ENCODE assay signal across 15 cellular contexts in the genomic region with DNA sequence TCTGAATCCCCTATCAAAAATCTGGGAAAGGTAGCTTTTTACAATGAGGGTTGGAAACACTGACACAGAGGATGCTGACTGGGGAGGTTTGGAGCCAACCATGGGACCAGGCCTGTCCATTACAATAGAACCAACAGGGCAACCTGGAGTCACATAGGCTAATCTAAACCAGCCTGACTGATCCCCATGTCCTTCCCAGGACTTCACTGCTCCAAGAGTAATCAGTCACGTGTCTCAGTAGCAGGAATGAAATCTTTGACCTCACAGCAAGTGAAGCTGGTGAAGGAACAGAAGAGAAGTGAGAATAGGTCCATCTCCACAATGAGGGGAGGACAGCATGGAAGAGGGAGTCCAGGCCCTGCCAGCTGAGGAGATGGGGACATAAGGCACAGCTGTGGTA. TPM values are rescaled to one million over a fixed set of nuclear protein-coding genes. Genes with fewer than 3 reads are reported as not detected.
DNase-seq lines count a peak whose midpoint lies in the region; ATAC-seq and TF ChIP-seq lines count a peak whose summit lies in the region.
"Had no signal": no experiment of that assay in that cellular context is flagged by ENCODE, and none has a peak within 500 bp of the region (broad histone marks: within the 10 kb centered on the region; RNA-seq: fewer than 3 reads in every experiment).

No MANE protein-coding gene starts in this region.

- no peak for DNase-seq in left ventricle myocardium inferior
- no peak for DNase-seq in heart left ventricle
- no peak for DNase-seq in osteoblast (ENCODE audit: insufficient read length, low spot score, missing footprints)
- no peak for DNase-seq in natural killer cell
- DNase-seq in NCI-H2171 treated with DMSO at 0.1 percent for 48 hours (lab: John Stamatoyannopoulos, UW), result no peak
- DNase-seq: ACHN; CD4-positive, alpha-beta memory T cell; HCEC 1CT; NCI-H1048; NCI-H2107; NCI-H345; NCI-H69 had no signal

- no peaks in the 10 kb centered on the region for H3K27me3 ChIP-seq in left ventricle myocardium inferior (ENCODE audit: low read depth)
- H3K27me3 ChIP-seq in heart left ventricle, result no peaks in the 10 kb centered on the region
- no peaks in the 10 kb centered on the region for H3K27me3 ChIP-seq in osteoblast (ENCODE audit: insufficient read depth, low read length)

- H3K4me1 ChIP-seq in left ventricle myocardium inferior, result peaks cover 55% of the 10 kb centered on the region
- H3K4me1 ChIP-seq in heart left ventricle, result peaks cover 0 to 82% (median 32%) of the 10 kb centered on the region in 12 donors
- H3K4me1 ChIP-seq in osteoblast (ENCODE audit: insufficient read depth, low read length), result peaks cover 35% of the 10 kb centered on the region

- no peaks in the 10 kb centered on the region for H3K9me3 Mint-ChIP-seq in natural killer cell
- H3K9me3 Mint-ChIP-seq: CD4-positive, alpha-beta memory T cell had no signal

- no peak overlapping the region for H3K27ac Mint-ChIP-seq in natural killer cell

- TF ChIP-seq CTCF in left ventricle myocardium inferior (IDR thresholded peaks at IDR 0.05; ENCODE audit: borderline replicate concordance), result no peak
- no peak for TF ChIP-seq CTCF in heart left ventricle (IDR thresholded peaks at IDR 0.05)
- TF ChIP-seq CTCF in osteoblast (IDR thresholded peaks at IDR 0.05; ENCODE audit: extremely low read depth, low read depth, low read length), result no peak
- no peak for TF ChIP-seq CTCF in natural killer cell (IDR thresholded peaks at IDR 0.05)

- TF ChIP-seq POLR2A in heart left ventricle (IDR thresholded peaks at IDR 0.05), result no peak

- H3K4me3 ChIP-seq in left ventricle myocardium inferior (no peak overlapping the region), heart left ventricle (no peak overlapping the region), osteoblast (ENCODE audit: insufficient read depth, low read length) (no peak overlapping the region)

- no peaks in the 10 kb centered on the region for H4K20me1 ChIP-seq in osteoblast (ENCODE audit: insufficient read depth, low read length)

- H3K4me3 Mint-ChIP-seq in natural killer cell, result no peak overlapping the region
- H3K4me3 Mint-ChIP-seq: CD4-positive, alpha-beta memory T cell had no signal

- H3K9me3 ChIP-seq in left ventricle myocardium inferior (replicated peaks), result no peaks in the 10 kb centered on the region
- H3K9me3 ChIP-seq in heart left ventricle, result no peaks in the 10 kb centered on the region
- H3K9me3 ChIP-seq in osteoblast (ENCODE audit: low read depth, low read length), result no peaks in the 10 kb centered on the region

- H3K27ac ChIP-seq in left ventricle myocardium inferior (replicated peaks), result peak overlapping the region; percentile 95
- peak overlapping the region in 1 of 12 donors; percentile 87 for H3K27ac ChIP-seq in heart left ventricle
- peak overlapping the region; percentile 69 for H3K27ac ChIP-seq in angular gyrus (ENCODE audit: low read depth, low read length)
- H3K27ac ChIP-seq in osteoblast (ENCODE audit: low read depth, low read length), result no peak overlapping the region
- peak overlapping the region; percentile 71 for H3K27ac ChIP-seq in temporal lobe (ENCODE audit: low read depth, low read length)
- H3K27ac ChIP-seq: RWPE1 had no signal

- intact Hi-C loops in left ventricle myocardium inferior (cut with micrococcal nuclease) (no loop called here), heart left ventricle (cut with DNase I) (loop anchor here in 2 of 10 donors (5.0 kb wide), 2 partner anchors 36 to 191 kb away; partner anchors contain the start of gene RFESD (in 1 of the 2)), natural killer cell (cut with micrococcal nuclease) (loop anchor here (5.0 kb wide), 1 partner anchor 106 kb away; the partner anchor contains the start of gene RHOBTB3)

- H3K4me2 ChIP-seq in osteoblast (ENCODE audit: insufficient read depth, low read length), result no peak overlapping the region

- H2AFZ ChIP-seq in osteoblast (ENCODE audit: low read length), result peak overlapping the region; percentile 12

- H3K36me3 Mint-ChIP-seq in natural killer cell, result no peaks in the 10 kb centered on the region
- H3K36me3 Mint-ChIP-seq: CD4-positive, alpha-beta memory T cell had no signal

- 73 to 91% (median 86%) methylated on average over 1 of the region's 1 CpG for WGBS in heart left ventricle, 4 donors

- no peaks in the 10 kb centered on the region for H3K36me3 ChIP-seq in left ventricle myocardium inferior
- no peaks in the 10 kb centered on the region for H3K36me3 ChIP-seq in heart left ventricle
- no peaks in the 10 kb centered on the region for H3K36me3 ChIP-seq in osteoblast (ENCODE audit: insufficient read depth, low read length)

- no peaks in the 10 kb centered on the region for H3K27me3 Mint-ChIP-seq in natural killer cell (ENCODE audit: low read depth in 2 of 2)
- H3K27me3 Mint-ChIP-seq: CD4-positive, alpha-beta memory T cell had no signal

- no peak for ATAC-seq in heart left ventricle
- ATAC-seq in natural killer cell, result no peak

- H3K79me2 ChIP-seq in osteoblast (ENCODE audit: insufficient read depth, low read length), result no peaks in the 10 kb centered on the region

- H3K4me1 Mint-ChIP-seq in natural killer cell, result peaks cover 48 to 52% of the 10 kb centered on the region in 2 donors

RNA-seq across cellular contexts. Expression of gene GLRX, which starts 16.0 kb away (rescaled TPM):
- total RNA-seq in left ventricle myocardium inferior (139 TPM), heart left ventricle (100 to 1,000 TPM in 6 of 9 donors, 10 to 100 TPM in 3; 69.7 to 293 (median 114) TPM), osteoblast (59.0 and 77.2 TPM in 2 replicates), temporal lobe (8.4 TPM), natural killer cell (100 to 1,000 TPM in 1 of 3 donors, 10 to 100 TPM in 2; 59.2 to 102 (median 62.5) TPM)
- polyA plus RNA-seq in heart left ventricle, result 100 to 1,000 TPM; 126 to 143 TPM
